ENCODE assay signal across 29 cellular contexts in genomic region chr11:74446445-74446844, GRCh38. TPM values are rescaled to one million over a fixed set of nuclear protein-coding genes. Genes with fewer than 3 reads are reported as not detected.
A peak's percentile ranks its signal among the peaks of the same experiment; 100 is the strongest.
DNase-seq lines count a peak whose midpoint lies in the region; ATAC-seq, FAIRE-seq and TF ChIP-seq lines count a peak whose summit lies in the region.
"Had no signal": no experiment of that assay in that cellular context is flagged by ENCODE, and none has a peak within 500 bp of the region (broad histone marks: within the 10 kb centered on the region; RNA-seq: fewer than 3 reads in every experiment).

No MANE protein-coding gene starts in this region.

- CTCF ChIA-PET in A549 (lab: Yijun Ruan, JAX), result interaction anchor here (0.6 to 19.2 kb wide), 9 partner anchors 8 to 356 kb away, joined by 3 to 387 read pairs (median 3); partner anchors contain the start of gene PGM2L1

- no peaks in the 10 kb centered on the region for H3K9me2 ChIP-seq in hepatocyte (replicated peaks; ENCODE audit: insufficient read depth)

- no peak overlapping the region for H3K4me3 ChIP-seq in A549
- H3K4me3 ChIP-seq in hepatocyte, result no peak overlapping the region
- H3K4me3 ChIP-seq in SJCRH30, result no peak overlapping the region
- H3K4me3 ChIP-seq: BLaER1 treated with 17β-estradiol and CSF1 and Interleukin-3, amounts not matched to agents 10 nM and 100 nM; GM12878; GM23338 had no signal

- no peak for ATAC-seq in A549
- ATAC-seq in GM18502 (IDR thresholded peaks at IDR 0.05; ENCODE audit: poor library complexity, unreplicated experiment), result no peak
- ATAC-seq in HG02678 (IDR thresholded peaks at IDR 0.05; ENCODE audit: unreplicated experiment), result no peak
- ATAC-seq: GM12878, GM23338, Panc1 had no signal

- H3K27me3 ChIP-seq in hepatocyte (no peaks in the 10 kb centered on the region), SJCRH30 (no peaks in the 10 kb centered on the region)
- H3K27me3 ChIP-seq: BLaER1 treated with 17β-estradiol and CSF1 and Interleukin-3, amounts not matched to agents 10 nM and 100 nM had no signal

- H3K27ac ChIP-seq in A549 (peak overlapping the region; percentile 6 to 16; a peak in 1 of 6 replicates), hepatocyte (peak overlapping the region; percentile 6), SJCRH30 (no peak overlapping the region)
- H3K27ac ChIP-seq: 22Rv1; BLaER1 treated with 17β-estradiol and CSF1 and Interleukin-3, amounts not matched to agents 10 nM and 100 nM had no signal

- H3K4me1 ChIP-seq in A549, result peaks cover 32% of the 10 kb centered on the region
- peaks cover 46% of the 10 kb centered on the region for H3K4me1 ChIP-seq in hepatocyte (ENCODE audit: insufficient read depth)
- H3K4me1 ChIP-seq in SJCRH30, result peaks cover 14% of the 10 kb centered on the region

- no peak overlapping the region for H2AFZ ChIP-seq in hepatocyte
- H2AFZ ChIP-seq: GM23338 had no signal

- H4K20me1 ChIP-seq in hepatocyte (ENCODE audit: insufficient read depth, poor library complexity, severe bottlenecking), result no peaks in the 10 kb centered on the region
- H4K20me1 ChIP-seq: BLaER1 treated with 17β-estradiol and CSF1 and Interleukin-3, amounts not matched to agents 10 nM and 100 nM had no signal

- no peak for TF ChIP-seq POLR2A in A549 (IDR thresholded peaks at IDR 0.05; ENCODE audit: low read length)

- H3K36me3 ChIP-seq in hepatocyte (replicated peaks; ENCODE audit: insufficient read depth, low read depth) (no peaks in the 10 kb centered on the region), SJCRH30 (no peaks in the 10 kb centered on the region)
- H3K36me3 ChIP-seq: BLaER1 treated with 17β-estradiol and CSF1 and Interleukin-3, amounts not matched to agents 10 nM and 100 nM had no signal

- TF ChIP-seq RAD21 in A549 (conservative IDR thresholded peaks at IDR 0.05 in 1 of 2, IDR thresholded peaks at IDR 0.05 in 1 of 2), result no peak

- no peaks in the 10 kb centered on the region for H3K79me2 ChIP-seq in hepatocyte

- DNase-seq in A549 (ENCODE audit: low read depth in 1 of 2, low spot score in 1 of 2) (no peak), RPMI7951 (ENCODE audit: low read depth) (peak; percentile 60), dedifferentiated amniotic fluid mesenchymal stem cell (ENCODE audit: extremely low spot score) (peak; percentile 50), hepatocyte (ENCODE audit: low spot score) (peak; percentile 29), SJCRH30 (no peak), NCI-H2171 (lab: John Stamatoyannopoulos, UW) (no peak)
- DNase-seq: ACHN; CD4-positive, alpha-beta memory T cell; COR-L47; DMS53; H9; HFFc6; NCI-H1048; NCI-H1417; NCI-H1694; NCI-H2029 treated with DMSO at 0.1 percent for 48 hours; NCI-H2227 treated with DMSO at 0.1 percent for 48 hours; NCI-H510A; NCI-H69; SIG-M5 had no signal

- 96% methylated on average over 1 of the region's 1 CpG for WGBS in A549 (ENCODE audit: missing lambda C conversion rate)
- 60% methylated on average over 1 of the region's 1 CpG for WGBS in hepatocyte (ENCODE audit: low lambda C conversion rate, missing lambda C conversion rate)

- FAIRE-seq in A549 (lab: Jason Lieb, UNC), result no peak
- FAIRE-seq: G401.6, GM12878 had no signal

- no peak for TF ChIP-seq EP300 in A549 (IDR thresholded peaks at IDR 0.05)

- no peaks in the 10 kb centered on the region for H3K9me3 ChIP-seq in A549
- no peaks in the 10 kb centered on the region for H3K9me3 ChIP-seq in hepatocyte (ENCODE audit: low read depth)
- no peaks in the 10 kb centered on the region for H3K9me3 ChIP-seq in SJCRH30 (replicated peaks)

- H3K4me2 ChIP-seq in A549, result no peak overlapping the region
- H3K4me2 ChIP-seq in hepatocyte, result no peak overlapping the region
- H3K4me2 ChIP-seq: BLaER1 treated with 17β-estradiol and CSF1 and Interleukin-3, amounts not matched to agents 10 nM and 100 nM; GM23338 had no signal

- POLR2A ChIA-PET in A549 (lab: Yijun Ruan, JAX), result no interaction called here

- no peak for TF ChIP-seq CTCF in A549 (IDR thresholded peaks at IDR 0.05)
- no peak for TF ChIP-seq CTCF in hepatocyte (IDR thresholded peaks at IDR 0.05; ENCODE audit: poor library complexity)

TF ChIP-seq in A549, 52 proteins besides CTCF, POLR2A, EP300 and RAD21:
- TF ChIP-seq MAFK (IDR thresholded peaks at IDR 0.05; ENCODE audit: partially characterized antibody) (no peak), HOXA7 (CRISPR knock-in tag; IDR thresholded peaks at IDR 0.05) (no peak)

RNA-seq across cellular contexts. Expression of gene KCNE3, which starts 20.9 kb away (rescaled TPM):
- polyA plus RNA-seq in A549 (2011; rRNA removed) (0.56 and 0.70 TPM in 2 replicates), A549 (2017; fragmentation: RNase III; extraction: RNeasy Plus Mini Kit Qiagen cat#74134 plus additional on column Dnase treatment) (0.20 to 0.34 TPM (median 0.23 TPM) in 3 replicates), hepatocyte (8.7 and 9.6 TPM in 2 replicates)
- 0.03 and 0.05 TPM in 2 replicates for polyA plus RNA-seq in A549 (2012; cell fraction: cytosol; rRNA removed)
- not detected in 2 replicates for polyA plus RNA-seq in A549 (2012; cell fraction: nucleus; rRNA removed)
- 0.41 and 0.78 TPM in 2 replicates for polyA minus RNA-seq in A549 (2011; rRNA and poly(A)+ RNA removed)
- 1.3 and 1.9 TPM in 2 replicates for total RNA-seq in RPMI7951 (2014; rRNA removed; shearing (Covaris generic))
- total RNA-seq in hepatocyte, result 17.1 and 18.6 TPM in 2 replicates
- not detected in 2 replicates for total RNA-seq in SJCRH30 (2014; rRNA removed; shearing (Covaris generic))
- total RNA-seq: GM12878, OCI-LY7 had no signal
- polyA plus RNA-seq: CD4-positive, alpha-beta memory T cell; GM12878 had no signal

RNA-seq across cellular contexts. Expression of gene LIPT2, which starts 47.1 kb away (rescaled TPM):
- polyA plus RNA-seq in A549 (2011; rRNA removed) (9.8 and 12.9 TPM in 2 replicates), A549 (2017; fragmentation: RNase III; extraction: RNeasy Plus Mini Kit Qiagen cat#74134 plus additional on column Dnase treatment) (3.8 to 4.9 TPM (median 4.8 TPM) in 3 replicates), hepatocyte (9.2 and 12.4 TPM in 2 replicates)
- polyA plus RNA-seq in A549 (2012; cell fraction: cytosol; rRNA removed), result 5.8 and 8.5 TPM in 2 replicates
- 2.9 and 6.7 TPM in 2 replicates for polyA plus RNA-seq in A549 (2012; cell fraction: nucleus; rRNA removed)
- polyA minus RNA-seq in A549 (2011; rRNA and poly(A)+ RNA removed), result 7.9 and 10.2 TPM in 2 replicates
- 5.0 and 5.4 TPM in 2 replicates for total RNA-seq in RPMI7951 (2014; rRNA removed; shearing (Covaris generic))
- 9.8 and 14.3 TPM in 2 replicates for total RNA-seq in hepatocyte
- 2.6 and 5.1 TPM in 2 replicates for total RNA-seq in SJCRH30 (2014; rRNA removed; shearing (Covaris generic))

RNA-seq across cellular contexts. Expression of gene PGM2L1, which starts 48.2 kb away (rescaled TPM):
- polyA plus RNA-seq in A549 (2011; rRNA removed) (17.6 and 21.8 TPM in 2 replicates), A549 (2017; fragmentation: RNase III; extraction: RNeasy Plus Mini Kit Qiagen cat#74134 plus additional on column Dnase treatment) (15.4 to 24.9 TPM (median 23.5 TPM) in 3 replicates), hepatocyte (6.7 and 7.7 TPM in 2 replicates)
- polyA plus RNA-seq in A549 (2012; cell fraction: cytosol; rRNA removed), result 2.9 and 5.6 TPM in 2 replicates
- 3.6 and 7.2 TPM in 2 replicates for polyA plus RNA-seq in A549 (2012; cell fraction: nucleus; rRNA removed)
- polyA minus RNA-seq in A549 (2011; rRNA and poly(A)+ RNA removed), result 11.4 and 12.2 TPM in 2 replicates
- 5.8 and 5.9 TPM in 2 replicates for total RNA-seq in RPMI7951 (2014; rRNA removed; shearing (Covaris generic))
- 10.0 and 12.6 TPM in 2 replicates for total RNA-seq in hepatocyte
- 7.5 and 9.0 TPM in 2 replicates for total RNA-seq in SJCRH30 (2014; rRNA removed; shearing (Covaris generic))

Comparison
In these comparisons a context has a peak if more than half of its experiments do, and no peak if none do; other contexts are left out.
1. DNase-seq: peak in RPMI7951 (single experiment), dedifferentiated amniotic fluid mesenchymal stem cell (single experiment) and hepatocyte (single experiment); none in A549 (0 of 2), SJCRH30 (0 of 2) and NCI-H2171 (single experiment).